Comparison of ENCODE assay signal across 8 cellular contexts in the genomic region with DNA sequence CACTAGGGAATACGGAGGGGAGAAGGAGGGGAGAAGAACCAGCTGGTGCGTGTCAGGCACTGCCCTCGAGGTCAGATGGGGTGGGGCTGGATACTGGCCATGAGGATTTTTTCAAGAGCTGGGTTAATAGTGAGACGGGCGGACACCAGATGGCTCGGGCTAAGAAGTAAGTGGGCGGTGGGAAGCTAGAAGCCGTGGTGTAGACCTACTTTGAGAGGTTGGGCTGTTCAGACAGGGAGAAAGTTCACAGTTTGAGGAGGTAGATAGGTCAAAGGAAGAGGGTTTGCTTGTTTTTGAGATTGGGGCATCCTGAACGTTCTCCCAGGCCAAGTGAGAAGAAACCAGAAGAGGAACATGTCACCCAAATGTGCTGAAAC.
DNase-seq lines count a peak whose midpoint lies in the region; ATAC-seq and TF ChIP-seq lines count a peak whose summit lies in the region.

No MANE protein-coding gene starts in this region.

- H3K4me3 ChIP-seq in HEK293 (ENCODE audit: low read depth, low read length), result no peak overlapping the region
- no peak overlapping the region for H3K4me3 ChIP-seq in adrenal gland

- no peaks in the 10 kb centered on the region for H3K9me3 Mint-ChIP-seq in naive B cell

- POLR2A ChIA-PET in HEK293 (lab: Yijun Ruan, JAX), result no interaction called here

- WGBS in adrenal gland, 4 donors, result 37 to 43% (median 41%) methylated on average over 9 of the region's 9 CpGs

- H3K4me1 ChIP-seq in HEK293 (ENCODE audit: control insufficient read depth, insufficient read depth, low read length) (no peaks in the 10 kb centered on the region), adrenal gland (replicated peaks in 1 of 2) (peaks cover 28 to 83% of the 10 kb centered on the region in 2 donors)

- H3K27ac ChIP-seq in HEK293 (ENCODE audit: extremely low read depth, low read depth, low read length) (no peak overlapping the region), adrenal gland (peak overlapping the region in 4 of 5 donors; percentile 9 to 85 (median 52))

- H3K9me3 ChIP-seq in HEK293 (ENCODE audit: control insufficient read depth, insufficient read depth, low read depth, low read length) (no peaks in the 10 kb centered on the region), adrenal gland (replicated peaks in 1 of 3) (no peaks in the 10 kb centered on the region)

- H3K4me3 Mint-ChIP-seq in naive B cell, result peak overlapping the region; percentile 59 to 100 (median 90)

- H3K27me3 Mint-ChIP-seq in naive B cell, result no peaks in the 10 kb centered on the region

- CTCF ChIA-PET in HEK293 (lab: Yijun Ruan, JAX), result interaction anchor here (1.1 to 1.8 kb wide), 3 partner anchors 8 to 114 kb away, joined by 3 to 9 read pairs (median 4); no protein-coding TSS in a partner anchor

- peak overlapping the region; percentile 97 to 100 (median 100) for H3K27ac Mint-ChIP-seq in naive B cell

- H3K4me1 Mint-ChIP-seq in naive B cell, result peaks cover 68 to 100% (median 97%) of the 10 kb centered on the region in 3 donors

- ATAC-seq in naive B cell (ENCODE audit: low read depth in 2 of 2), result no peak

- intact Hi-C loops in adrenal gland (cut with DNase I), result no loop called here

- no peaks in the 10 kb centered on the region for H3K27me3 ChIP-seq in adrenal gland

- no peaks in the 10 kb centered on the region for H3K36me3 ChIP-seq in HEK293 (ENCODE audit: control insufficient read depth in 2 of 2, insufficient read depth in 1 of 2, low read length in 2 of 2)
- no peaks in the 10 kb centered on the region for H3K36me3 ChIP-seq in adrenal gland (replicated peaks in 1 of 2)

- DNase-seq in CD1c-positive myeloid dendritic cell (ENCODE audit: extremely low spot score), result peak; percentile 81
- no peak for DNase-seq in adrenal gland
- DNase-seq in naive B cell, result no peak
- DNase-seq in NCI-H345 treated with DMSO at 0.1 percent for 48 hours (lab: John Stamatoyannopoulos, UW; ENCODE audit: unreplicated experiment), result no peak
- DNase-seq in GM19240 (ENCODE audit: insufficient read length, low spot score), result no peak
- no peak for DNase-seq in activated gamma-delta T cell (lab: John Stamatoyannopoulos, UW)
- DNase-seq in NCI-H345 (lab: John Stamatoyannopoulos, UW), result no peak

- TF ChIP-seq CTCF in HEK293 (tag by site-specific recombination; IDR thresholded peaks at IDR 0.05), result no peak
- TF ChIP-seq CTCF in adrenal gland (IDR thresholded peaks at IDR 0.05), result no peak

- H3K36me3 Mint-ChIP-seq in naive B cell, result peaks cover 0 to 6% of the 10 kb centered on the region in 2 donors

- TF ChIP-seq POLR2A in adrenal gland (IDR thresholded peaks at IDR 0.05), result no peak

TF ChIP-seq in HEK293, 187 proteins besides CTCF, POLR2A, EP300 and RAD21:
- peak; percentile 45 for TF ChIP-seq ZFHX2 (tag by site-specific recombination; conservative IDR thresholded peaks at IDR 0.05)
- no peak for TF ChIP-seq ZNF146 (tag by site-specific recombination; IDR thresholded peaks at IDR 0.05)
- TF ChIP-seq ZNF112 (tag by site-specific recombination; IDR thresholded peaks at IDR 0.05), result no peak
- no peak for TF ChIP-seq SALL2 (tag by site-specific recombination; IDR thresholded peaks at IDR 0.05; ENCODE audit: borderline replicate concordance)
- TF ChIP-seq ZNF10 (tag by site-specific recombination; IDR thresholded peaks at IDR 0.05), result no peak
- no peak for TF ChIP-seq ZBTB7A (tag by site-specific recombination; IDR thresholded peaks at IDR 0.05; ENCODE audit: low read depth)
- no peak for TF ChIP-seq YY2 (tag by site-specific recombination; IDR thresholded peaks at IDR 0.05)
- no peak for TF ChIP-seq ZNF266 (tag by site-specific recombination; IDR thresholded peaks at IDR 0.05; ENCODE audit: low read depth)
- no peak for TF ChIP-seq ZFP69B (tag by site-specific recombination; IDR thresholded peaks at IDR 0.05)
- no peak for TF ChIP-seq ZNF324 (tag by site-specific recombination; IDR thresholded peaks at IDR 0.05)
- peak; percentile 62 for TF ChIP-seq EGR2 (tag by site-specific recombination; IDR thresholded peaks at IDR 0.05; ENCODE audit: low read depth)
